Comparison of ENCODE assay signal across 17 cellular contexts in the genomic region with DNA sequence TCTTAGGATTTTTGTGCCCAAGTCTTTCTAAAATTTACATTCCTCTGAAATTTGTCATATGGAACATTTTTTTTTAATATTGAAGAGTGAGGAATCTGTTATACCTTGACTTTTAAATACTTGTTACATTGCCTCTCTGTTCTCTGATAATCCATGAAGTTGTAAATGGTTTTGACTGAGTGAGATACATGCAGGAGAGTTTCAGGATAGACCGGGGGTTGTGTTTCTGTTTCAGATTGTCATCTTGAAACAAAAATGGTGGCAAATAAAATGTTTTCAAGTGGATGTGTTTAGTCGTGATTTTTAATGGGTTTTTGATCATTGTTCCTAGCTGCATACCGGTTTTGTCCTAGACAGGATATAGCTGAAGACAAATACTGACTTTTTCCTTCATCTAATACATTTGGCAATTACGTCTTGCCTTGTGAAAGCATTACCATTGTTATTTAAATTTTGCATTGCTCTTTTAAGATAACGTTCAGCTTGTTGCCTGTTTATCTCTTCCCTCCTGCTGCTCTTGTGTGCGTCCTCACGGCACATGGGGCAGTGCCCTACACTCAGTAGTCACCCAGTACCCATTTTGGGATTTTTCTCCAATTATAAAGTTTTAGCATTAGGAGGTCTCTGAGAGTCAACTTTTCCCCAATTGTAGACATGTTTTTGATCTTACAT.
DNase-seq lines count a peak whose midpoint lies in the region; ATAC-seq and TF ChIP-seq lines count a peak whose summit lies in the region.
"Had no signal": no experiment of that assay in that cellular context is flagged by ENCODE, and none has a peak within 500 bp of the region (broad histone marks: within the 10 kb centered on the region; RNA-seq: fewer than 3 reads in every experiment).

No MANE protein-coding gene starts in this region.

- no TSS peak for BruUV-seq in HCT116 (replicated peaks; lab: Mats Ljungman, UMichigan)

- H3K27me3 Mint-ChIP-seq in CD4-positive, alpha-beta T cell: no peaks in the 10 kb centered on the region

- no peak for DNase-seq in CD4-positive, alpha-beta T cell
- DNase-seq in HCT116 (ENCODE audit: low read depth, low spot score) (no peak), RWPE2 (ENCODE audit: low spot score) (no peak), hepatocyte (ENCODE audit: low spot score) (no peak), putamen (ENCODE audit: low spot score) (no peak), spleen (no peak), heart left ventricle (no peak)
- DNase-seq: activated naive CD4-positive, alpha-beta T cell treated with anti-CD3 and anti-CD28 coated beads for 36 hours; BE2C; GF-D8; GM23248; left ventricle myocardium inferior; NCI-H1092; Right ventricle myocardium superior; small intestine; tibial artery; WERI-Rb-1 had no signal

- no peaks in the 10 kb centered on the region for H3K9me3 ChIP-seq in CD4-positive, alpha-beta T cell (ENCODE audit: control insufficient read depth, low read length)
- H3K9me3 ChIP-seq in HCT116 (ENCODE audit: control insufficient read depth in 1 of 2, insufficient read depth in 1 of 2, low read depth in 1 of 2, low read length in 2 of 2) (no peaks in the 10 kb centered on the region), RWPE2 (ENCODE audit: severe bottlenecking) (no peaks in the 10 kb centered on the region), hepatocyte (ENCODE audit: low read depth) (no peaks in the 10 kb centered on the region), spleen (no peaks in the 10 kb centered on the region), heart left ventricle (no peaks in the 10 kb centered on the region)
- H3K9me3 ChIP-seq: BE2C, left ventricle myocardium inferior, tibial artery had no signal

- H2AFZ ChIP-seq in HCT116 (ENCODE audit: low read depth, low read length, poor library complexity, severe bottlenecking): no peak overlapping the region
- H2AFZ ChIP-seq in hepatocyte: no peak overlapping the region
- H2AFZ ChIP-seq: GM23248 had no signal

- no peak overlapping the region for H3K27ac ChIP-seq in CD4-positive, alpha-beta T cell (ENCODE audit: low read depth, low read length)
- H3K27ac ChIP-seq in HCT116 (ENCODE audit: low read depth, low read length): peak overlapping the region; percentile 78
- peak overlapping the region; percentile 14 for H3K27ac ChIP-seq in RWPE2 (ENCODE audit: poor library complexity, severe bottlenecking)
- peak overlapping the region; percentile 66 for H3K27ac ChIP-seq in hepatocyte
- H3K27ac ChIP-seq in spleen: no peak overlapping the region
- H3K27ac ChIP-seq in heart left ventricle: no peak overlapping the region
- H3K27ac ChIP-seq: GM23248, left ventricle myocardium inferior, tibial artery, WERI-Rb-1 had no signal

- H3K4me3 ChIP-seq in HCT116 (replicated peaks in 1 of 2; ENCODE audit: low read depth in 1 of 2, low read length in 2 of 2): no peak overlapping the region
- no peak overlapping the region for H3K4me3 ChIP-seq in RWPE2 (ENCODE audit: severe bottlenecking)
- H3K4me3 ChIP-seq in hepatocyte: no peak overlapping the region
- no peak overlapping the region for H3K4me3 ChIP-seq in spleen
- no peak overlapping the region for H3K4me3 ChIP-seq in heart left ventricle
- H3K4me3 ChIP-seq: GM23248, left ventricle myocardium inferior, tibial artery had no signal

- no peak for ATAC-seq in CD4-positive, alpha-beta T cell (ENCODE audit: poor library complexity)
- no peak for ATAC-seq in HCT116
- no peak for ATAC-seq in RWPE2 (ENCODE audit: low read depth)
- no peak for ATAC-seq in heart left ventricle

- H3K79me2 ChIP-seq in HCT116 (ENCODE audit: insufficient read depth, low read length) (peaks cover 13% of the 10 kb centered on the region; the same call in 1 of the 2 replicates), hepatocyte (peaks cover 72% of the 10 kb centered on the region)

- no peak for TF ChIP-seq RAD21 in HCT116 (IDR thresholded peaks at IDR 0.05; ENCODE audit: low read depth)

- RAD21 ChIA-PET in HCT116 (lab: Charles Lee; ENCODE audit: low non-redundant PET in 1 of 2, low total read pairs in 2 of 2, uncharacterized antibody in 2 of 2, unreplicated experiment in 2 of 2): no interaction called here

- no peaks in the 10 kb centered on the region for H3K36me3 ChIP-seq in HCT116 (ENCODE audit: control insufficient read depth in 1 of 2, insufficient read depth in 2 of 2, low read length in 2 of 2)
- H3K36me3 ChIP-seq in RWPE2 (ENCODE audit: low read depth): no peaks in the 10 kb centered on the region
- H3K36me3 ChIP-seq in hepatocyte (replicated peaks; ENCODE audit: insufficient read depth, low read depth): no peaks in the 10 kb centered on the region
- no peaks in the 10 kb centered on the region for H3K36me3 ChIP-seq in spleen
- no peaks in the 10 kb centered on the region for H3K36me3 ChIP-seq in heart left ventricle
- H3K36me3 ChIP-seq: BE2C, left ventricle myocardium inferior, tibial artery had no signal

- H3K9me2 ChIP-seq in HCT116 (ENCODE audit: insufficient read depth): no peaks in the 10 kb centered on the region
- no peaks in the 10 kb centered on the region for H3K9me2 ChIP-seq in hepatocyte (replicated peaks; ENCODE audit: insufficient read depth)

- TF ChIP-seq POLR2A in HCT116 (IDR thresholded peaks at IDR 0.05; ENCODE audit: borderline replicate concordance, extremely low read depth, insufficient read depth, insufficient read length): no peak
- no peak for TF ChIP-seq POLR2A in spleen (IDR thresholded peaks at IDR 0.05)
- TF ChIP-seq POLR2A in heart left ventricle (IDR thresholded peaks at IDR 0.05): no peak

- peak overlapping the region; percentile 79 for H3K4me2 ChIP-seq in HCT116 (ENCODE audit: low read length)
- peak overlapping the region; percentile 21 for H3K4me2 ChIP-seq in hepatocyte

- no peak overlapping the region for H3K4me3 Mint-ChIP-seq in CD4-positive, alpha-beta T cell
- H3K4me3 Mint-ChIP-seq: activated naive CD4-positive, alpha-beta T cell treated with anti-CD3 and anti-CD28 coated beads for 36 hours had no signal

- H3K27me3 ChIP-seq in CD4-positive, alpha-beta T cell (ENCODE audit: control insufficient read depth, insufficient read depth, low read length): no peaks in the 10 kb centered on the region
- no peaks in the 10 kb centered on the region for H3K27me3 ChIP-seq in HCT116 (ENCODE audit: insufficient read depth, low read length)
- no peaks in the 10 kb centered on the region for H3K27me3 ChIP-seq in RWPE2 (ENCODE audit: insufficient read depth, poor library complexity, severe bottlenecking)
- no peaks in the 10 kb centered on the region for H3K27me3 ChIP-seq in hepatocyte
- no peaks in the 10 kb centered on the region for H3K27me3 ChIP-seq in spleen (replicated peaks in 1 of 7)
- no peaks in the 10 kb centered on the region for H3K27me3 ChIP-seq in heart left ventricle
- H3K27me3 ChIP-seq: BE2C, tibial artery had no signal

- CTCF ChIA-PET in CD4-positive, alpha-beta T cell (lab: Charles Lee): interaction anchor here (1.3 kb wide), 1 partner anchor 183 kb away, joined by 3 read pairs; no protein-coding TSS in a partner anchor
- CTCF ChIA-PET in HCT116 (lab: Charles Lee): no interaction called here

- no peaks in the 10 kb centered on the region for H3K9me3 Mint-ChIP-seq in CD4-positive, alpha-beta T cell
- H3K9me3 Mint-ChIP-seq: activated naive CD4-positive, alpha-beta T cell treated with anti-CD3 and anti-CD28 coated beads for 36 hours had no signal

- intact Hi-C loops in CD4-positive, alpha-beta T cell (cut with DNase I, micrococcal nuclease): no loop called here
- intact Hi-C loops in HCT116 (cut with micrococcal nuclease) (no loop called here), spleen (cut with DNase I; ENCODE audit: low total_unique reads) (no loop called here), heart left ventricle (cut with DNase I) (no loop called here)

- POLR2A ChIA-PET in CD4-positive, alpha-beta T cell (lab: Charles Lee): interaction anchor here (0.7 kb wide), 1 partner anchor 174 kb away, joined by 3 read pairs; no protein-coding TSS in a partner anchor
- POLR2A ChIA-PET in HCT116 (lab: Charles Lee): no interaction called here

- WGBS in hepatocyte (ENCODE audit: low lambda C conversion rate, missing lambda C conversion rate): 67% methylated on average over 7 of the region's 7 CpGs
- WGBS in spleen, 5 donors: 79 to 83% (median 81%) methylated on average over 7 of the region's 7 CpGs
- WGBS in heart left ventricle, 4 donors: 65 to 76% (median 74%) methylated on average over 7 of the region's 7 CpGs

- peak overlapping the region; percentile 1 for H3K27ac Mint-ChIP-seq in CD4-positive, alpha-beta T cell
- H3K27ac Mint-ChIP-seq: activated naive CD4-positive, alpha-beta T cell treated with anti-CD3 and anti-CD28 coated beads for 36 hours had no signal

- H3K4me1 ChIP-seq in HCT116 (ENCODE audit: control insufficient read depth in 1 of 2, insufficient read depth in 2 of 2, low read length in 2 of 2) (peaks cover 56 to 61% of the 10 kb centered on the region in 2 experiments), RWPE2 (ENCODE audit: insufficient read depth, poor library complexity, severe bottlenecking) (peaks cover 26% of the 10 kb centered on the region), hepatocyte (ENCODE audit: insufficient read depth) (peaks cover 26% of the 10 kb centered on the region), spleen (peaks cover 4 to 33% (median 15%) of the 10 kb centered on the region in 6 donors), heart left ventricle (peaks cover 0 to 43% (median 14%) of the 10 kb centered on the region in 12 donors)

- no peaks in the 10 kb centered on the region for H3K36me3 Mint-ChIP-seq in CD4-positive, alpha-beta T cell (ENCODE audit: low read depth)

- H3K4me1 Mint-ChIP-seq in CD4-positive, alpha-beta T cell (ENCODE audit: low read depth): peaks cover 78% of the 10 kb centered on the region

- 0 out of 2 replicates have a peak overlapping the region, but pooled peaks have one; percentile 19 for H3K9ac ChIP-seq in HCT116 (ENCODE audit: low read length)
- H3K9ac ChIP-seq: GM23248 had no signal

- TF ChIP-seq CTCF in CD4-positive, alpha-beta T cell (IDR thresholded peaks at IDR 0.05): no peak
- TF ChIP-seq CTCF in HCT116 (IDR thresholded peaks at IDR 0.05 in 2 of 3, conservative IDR thresholded peaks at IDR 0.05 in 1 of 3; ENCODE audit: borderline replicate concordance in 1 of 3, insufficient read depth in 1 of 3, low read depth in 2 of 3, low read length in 2 of 3) (no peak), RWPE2 (IDR thresholded peaks at IDR 0.05; ENCODE audit: poor library complexity, severe bottlenecking) (no peak), hepatocyte (IDR thresholded peaks at IDR 0.05; ENCODE audit: poor library complexity) (no peak), spleen (IDR thresholded peaks at IDR 0.05 in 8 of 11, conservative IDR thresholded peaks at IDR 0.05 in 3 of 11) (no peak), heart left ventricle (IDR thresholded peaks at IDR 0.05) (no peak)

- H4K20me1 ChIP-seq in HCT116 (ENCODE audit: insufficient read depth) (no peaks in the 10 kb centered on the region), hepatocyte (ENCODE audit: insufficient read depth, poor library complexity, severe bottlenecking) (peaks cover 10% of the 10 kb centered on the region)

TF ChIP-seq in HCT116, 20 proteins besides CTCF, POLR2A, EP300 and RAD21:
- TF ChIP-seq EZH2phosphoT487 (IDR thresholded peaks at IDR 0.05; ENCODE audit: borderline replicate concordance): no peak

Comparison
In these comparisons a context has a peak if more than half of its experiments do, and no peak if none do; other contexts are left out.
1. H3K27ac ChIP-seq: peak in HCT116 (single experiment), RWPE2 (single experiment) and hepatocyte (single experiment); none in CD4-positive, alpha-beta T cell (single experiment), spleen (0 of 8) and heart left ventricle (0 of 12).